10 cellular contexts compared by ENCODE assay signal in genomic region chr14:87995500-87996275, GRCh38. TPM values are rescaled to one million over a fixed set of nuclear protein-coding genes. Genes with fewer than 3 reads are reported as not detected.
DNase-seq lines count a peak whose midpoint lies in the region; ATAC-seq and TF ChIP-seq lines count a peak whose summit lies in the region.
"Had no signal": no experiment of that assay in that cellular context is flagged by ENCODE, and none has a peak within 500 bp of the region (broad histone marks: within the 10 kb centered on the region; RNA-seq: fewer than 3 reads in every experiment).

No MANE protein-coding gene starts in this region.

- ATAC-seq in stimulated activated naive CD8-positive, alpha-beta T cell treated with anti-CD3 and anti-CD28 coated beads, Interleukin-15, Interleukin-2, amounts not matched to agents 100 U/mL and 50 U/mL, for 24 hours: no peak
- no peak for ATAC-seq in activated CD8-positive, alpha-beta T cell treated with anti-CD3 and anti-CD28 coated beads, Interleukin-2, amount 10 ng/mL, durations not matched to agents 7 days and 5 days
- ATAC-seq in lower lobe of right lung: no peak

- no peaks in the 10 kb centered on the region for H3K36me3 Mint-ChIP-seq in stimulated activated naive CD8-positive, alpha-beta T cell treated with anti-CD3 and anti-CD28 coated beads, Interleukin-15, Interleukin-2, amounts not matched to agents 100 ng/mL and 50 ng/mL, for 24 hours (ENCODE audit: low read depth)
- peaks cover 12% of the 10 kb centered on the region for H3K36me3 Mint-ChIP-seq in activated CD8-positive, alpha-beta T cell treated with anti-CD3 and anti-CD28 coated beads, Interleukin-2, amount 10 ng/mL, durations not matched to agents 7 days and 5 days (ENCODE audit: low read depth)
- H3K36me3 Mint-ChIP-seq in osteocyte (ENCODE audit: unreplicated experiment): no peaks in the 10 kb centered on the region

- intact Hi-C loops in lower lobe of right lung (cut with DNase I): no loop called here

- peak overlapping the region; percentile 72 for H3K27ac ChIP-seq in lower lobe of right lung

- H3K36me3 ChIP-seq in lower lobe of right lung: no peaks in the 10 kb centered on the region
- no peaks in the 10 kb centered on the region for H3K36me3 ChIP-seq in HAP-1 (replicated peaks)

- in situ Hi-C loops in HAP-1 (cut with MboI; ENCODE audit: low sequenced_read_pairs): no loop called here

- peaks cover 55% of the 10 kb centered on the region for H3K4me1 Mint-ChIP-seq in stimulated activated naive CD8-positive, alpha-beta T cell treated with anti-CD3 and anti-CD28 coated beads, Interleukin-15, Interleukin-2, amounts not matched to agents 100 ng/mL and 50 ng/mL, for 24 hours (ENCODE audit: low read depth)
- peaks cover 70% of the 10 kb centered on the region for H3K4me1 Mint-ChIP-seq in activated CD8-positive, alpha-beta T cell treated with anti-CD3 and anti-CD28 coated beads, Interleukin-2, amount 10 ng/mL, durations not matched to agents 7 days and 5 days (ENCODE audit: low read depth)
- H3K4me1 Mint-ChIP-seq in osteocyte (ENCODE audit: unreplicated experiment): peaks cover 18% of the 10 kb centered on the region

- peak overlapping the region; percentile 95 for H3K27ac Mint-ChIP-seq in stimulated activated naive CD8-positive, alpha-beta T cell treated with anti-CD3 and anti-CD28 coated beads, Interleukin-15, Interleukin-2, amounts not matched to agents 100 ng/mL and 50 ng/mL, for 24 hours
- peak overlapping the region; percentile 80 for H3K27ac Mint-ChIP-seq in activated CD8-positive, alpha-beta T cell treated with anti-CD3 and anti-CD28 coated beads, Interleukin-2, amount 10 ng/mL, durations not matched to agents 7 days and 5 days
- H3K27ac Mint-ChIP-seq in osteocyte (ENCODE audit: unreplicated experiment): no peak overlapping the region

- TF ChIP-seq CTCF in lower lobe of right lung (IDR thresholded peaks at IDR 0.05) (no peak), osteocyte (IDR thresholded peaks at IDR 0.05) (no peak)

- peaks cover 28% of the 10 kb centered on the region for H3K4me1 ChIP-seq in lower lobe of right lung
- no peaks in the 10 kb centered on the region for H3K4me1 ChIP-seq in HAP-1

- H3K27me3 ChIP-seq in lower lobe of right lung (ENCODE audit: low read depth) (no peaks in the 10 kb centered on the region), HAP-1 (ENCODE audit: low read depth) (no peaks in the 10 kb centered on the region)

- H3K27me3 Mint-ChIP-seq in stimulated activated naive CD8-positive, alpha-beta T cell treated with anti-CD3 and anti-CD28 coated beads, Interleukin-15, Interleukin-2, amounts not matched to agents 100 ng/mL and 50 ng/mL, for 24 hours: no peaks in the 10 kb centered on the region
- no peaks in the 10 kb centered on the region for H3K27me3 Mint-ChIP-seq in activated CD8-positive, alpha-beta T cell treated with anti-CD3 and anti-CD28 coated beads, Interleukin-2, amount 10 ng/mL, durations not matched to agents 7 days and 5 days (ENCODE audit: low read depth)
- peaks cover 22% of the 10 kb centered on the region for H3K27me3 Mint-ChIP-seq in osteocyte (ENCODE audit: unreplicated experiment)

- H3K9me3 ChIP-seq in lower lobe of right lung (no peaks in the 10 kb centered on the region), HAP-1 (no peaks in the 10 kb centered on the region)

- DNase-seq in stimulated activated naive CD8-positive, alpha-beta T cell treated with anti-CD3 and anti-CD28 coated beads, Interleukin-15, Interleukin-2, amounts not matched to agents 100 U/mL and 50 U/mL, for 24 hours: no peak
- no peak for DNase-seq in activated CD8-positive, alpha-beta T cell treated with anti-CD3 and anti-CD28 coated beads, Interleukin-2, amount 10 ng/mL, durations not matched to agents 7 days and 5 days
- DNase-seq in lower lobe of right lung (no peak), HAP-1 (ENCODE audit: low spot score in 2 of 2) (no peak), osteocyte (ENCODE audit: extremely low spot score, unreplicated experiment) (no peak)
- DNase-seq in stimulated activated CD4-positive, alpha-beta T cell treated with anti-CD3 and anti-CD28 coated beads, Interleukin-12 subunit alpha, Interleukin-12 subunit beta, amount 100 ng/mL, for 4 hours: no peak
- DNase-seq in NK-92 treated with Interleukin-12 subunit alpha and Interleukin-12 subunit beta, amount 100 ng/mL, for 24 hours (lab: John Stamatoyannopoulos, UW): no peak
- DNase-seq: NCI-H774 had no signal

- H3K4me3 ChIP-seq in lower lobe of right lung: no peak overlapping the region
- H3K4me3 ChIP-seq in HAP-1: no peak overlapping the region

- POLR2A ChIA-PET in activated CD8-positive, alpha-beta T cell treated with anti-CD3 and anti-CD28 coated beads, Interleukin-2, amount 10 ng/mL, durations not matched to agents 7 days and 5 days (lab: Charles Lee): interaction anchor here (0.6 to 5.3 kb wide), 5 partner anchors 9 to 51 kb away, joined by 3 to 161 read pairs (median 5); partner anchors contain the start of gene GPR65

- no peak overlapping the region for H3K4me3 Mint-ChIP-seq in stimulated activated naive CD8-positive, alpha-beta T cell treated with anti-CD3 and anti-CD28 coated beads, Interleukin-15, Interleukin-2, amounts not matched to agents 100 ng/mL and 50 ng/mL, for 24 hours
- no peak overlapping the region for H3K4me3 Mint-ChIP-seq in activated CD8-positive, alpha-beta T cell treated with anti-CD3 and anti-CD28 coated beads, Interleukin-2, amount 10 ng/mL, durations not matched to agents 7 days and 5 days
- no peak overlapping the region for H3K4me3 Mint-ChIP-seq in osteocyte (ENCODE audit: unreplicated experiment)

- H3K9me3 Mint-ChIP-seq in stimulated activated naive CD8-positive, alpha-beta T cell treated with anti-CD3 and anti-CD28 coated beads, Interleukin-15, Interleukin-2, amounts not matched to agents 100 ng/mL and 50 ng/mL, for 24 hours: no peaks in the 10 kb centered on the region
- no peaks in the 10 kb centered on the region for H3K9me3 Mint-ChIP-seq in activated CD8-positive, alpha-beta T cell treated with anti-CD3 and anti-CD28 coated beads, Interleukin-2, amount 10 ng/mL, durations not matched to agents 7 days and 5 days (ENCODE audit: insufficient read depth)
- no peaks in the 10 kb centered on the region for H3K9me3 Mint-ChIP-seq in osteocyte (ENCODE audit: unreplicated experiment)

- CTCF ChIA-PET in activated CD8-positive, alpha-beta T cell treated with anti-CD3 and anti-CD28 coated beads, Interleukin-2, amount 10 ng/mL, durations not matched to agents 7 days and 5 days (lab: Charles Lee): interaction anchor here (0.6 to 5.0 kb wide), 10 partner anchors 9 to 173 kb away, joined by 3 to 43 read pairs (median 7); partner anchors contain the start of gene GPR65

RNA-seq across cellular contexts. Expression of gene GALC, which starts 2.7 kb away (rescaled TPM):
- total RNA-seq in activated CD8-positive, alpha-beta T cell treated with anti-CD3 and anti-CD28 coated beads, Interleukin-2, amount 10 ng/mL, durations not matched to agents 7 days and 5 days: 10 to 100 TPM; 15.6 to 17.0 TPM
- total RNA-seq in lower lobe of right lung (59.4 TPM), osteocyte (15.8 and 21.3 TPM in 2 replicates)
- total RNA-seq: HT1080 had no signal

RNA-seq across cellular contexts. Expression of gene GPR65, which starts 9.2 kb away (rescaled TPM):
- 10 to 100 TPM; 21.9 to 22.9 TPM for total RNA-seq in activated CD8-positive, alpha-beta T cell treated with anti-CD3 and anti-CD28 coated beads, Interleukin-2, amount 10 ng/mL, durations not matched to agents 7 days and 5 days
- total RNA-seq in lower lobe of right lung: 13.4 TPM
- total RNA-seq in osteocyte: not detected in 2 replicates
- total RNA-seq: HT1080 had no signal

Comparison
In these comparisons a context has a peak if more than half of its experiments do, and no peak if none do; other contexts are left out.
1. RNA of gene GPR65, which starts 9.2 kb away (total RNA-seq): 21.9 to 22.9 TPM in activated CD8-positive, alpha-beta T cell treated with anti-CD3 and anti-CD28 coated beads, Interleukin-2, amount 10 ng/mL, durations not matched to agents 7 days and 5 days and 13.4 TPM in lower lobe of right lung (single experiment); not detected in osteocyte; every median in the first group is over 10 times any median in the second.